In the genomic region with DNA sequence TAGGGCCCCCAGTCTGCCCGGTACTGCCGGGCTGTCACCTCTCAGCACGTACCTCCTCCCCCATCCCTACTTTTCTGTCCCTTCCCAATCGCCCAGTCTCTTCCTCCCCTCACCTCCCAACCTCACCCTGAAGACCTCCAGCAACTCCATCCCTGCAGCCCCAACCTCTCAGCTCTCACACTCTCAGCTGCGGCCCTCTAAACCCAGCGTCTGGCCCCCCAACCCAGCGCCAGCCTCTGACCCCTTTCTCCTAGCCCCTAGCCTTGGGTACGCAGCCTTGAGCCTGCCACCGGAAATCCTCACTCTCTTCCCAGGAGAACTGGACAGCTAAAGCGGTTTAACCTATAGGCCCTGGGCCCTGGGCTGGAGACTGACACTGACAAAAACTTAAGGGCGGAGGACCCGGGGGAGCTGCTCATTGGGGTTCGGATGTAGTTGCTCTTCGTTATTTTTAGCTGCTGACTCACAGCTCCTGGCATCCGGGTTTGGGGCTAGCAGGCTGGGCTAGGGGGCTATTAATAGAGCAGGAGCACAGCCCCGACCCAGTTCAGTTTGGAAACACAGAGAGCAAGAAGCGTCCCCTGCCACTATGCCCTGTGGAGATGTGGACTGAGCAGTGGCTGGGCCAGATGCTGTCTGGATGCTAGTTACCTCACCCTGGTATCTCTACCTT, we compare ENCODE assay signal across 8 cellular contexts. TPM values are rescaled to one million over a fixed set of nuclear protein-coding genes. Genes with fewer than 3 reads are reported as not detected.
A peak's percentile ranks its signal among the peaks of the same experiment; 100 is the strongest.
DNase-seq lines count a peak whose midpoint lies in the region; ATAC-seq and TF ChIP-seq lines count a peak whose summit lies in the region.

No MANE protein-coding gene starts in this region.

- intact Hi-C loops in activated CD4-positive, alpha-beta T cell treated with anti-CD3 and anti-CD28 coated beads, Interleukin-2, amount 10 ng/mL, durations not matched to agents 24 days and 14 days (cut with micrococcal nuclease), result loop anchor here (1.0 to 10.0 kb wide), 6 partner anchors 17 to 540 kb away; partner anchors contain the start of genes IGBP1 and KIF4A
- intact Hi-C loops in activated B cell treated with CpG ODN at 0.5 μM for 24 hours (cut with micrococcal nuclease) (loop anchor here (1.0 to 10.0 kb wide), 7 partner anchors 9 to 896 kb away; partner anchors contain the start of genes DLG3, IGBP1 and KIF4A), right cardiac atrium (cut with DNase I) (no loop called here)

- peaks cover 3% of the 10 kb centered on the region for H3K4me1 ChIP-seq in right cardiac atrium (ENCODE audit: control insufficient read depth, insufficient read depth, low read length)

- CTCF ChIA-PET in activated B cell treated with CpG ODN at 0.5 μM for 24 hours (lab: Charles Lee), result interaction anchor here (0.8 to 1.4 kb wide), 3 partner anchors 16 to 301 kb away, joined by 3 to 4 read pairs (median 3); partner anchors contain the start of gene IGBP1

- H3K9me3 Mint-ChIP-seq in activated CD4-positive, alpha-beta T cell treated with anti-CD3 and anti-CD28 coated beads, Interleukin-2, amount 10 ng/mL, durations not matched to agents 24 days and 14 days, result no peaks in the 10 kb centered on the region
- no peaks in the 10 kb centered on the region for H3K9me3 Mint-ChIP-seq in activated B cell treated with CpG ODN at 0.5 μM for 24 hours
- H3K9me3 Mint-ChIP-seq in stimulated activated memory B cell treated with anti-CD40 and anti-IgM and Interleukin-4, amounts not matched to agents 10 μg/mL and 1 μg/mL and 100 μg/mL, for 72 hours, result no peaks in the 10 kb centered on the region

- ATAC-seq in activated B cell treated with CpG ODN at 0.5 μM for 24 hours (ENCODE audit: low read depth) (no peak), right cardiac atrium (peak; percentile 28 to 50), HG02885 (IDR thresholded peaks at IDR 0.05; ENCODE audit: poor library complexity, unreplicated experiment) (no peak)
- ATAC-seq in stimulated activated memory B cell treated with anti-CD40 and anti-IgM and Interleukin-4, amounts not matched to agents 10 μg/mL and 1 μg/mL and 100 μg/mL, for 72 hours, result no peak

- peak overlapping the region; percentile 84 for H3K4me3 Mint-ChIP-seq in activated CD4-positive, alpha-beta T cell treated with anti-CD3 and anti-CD28 coated beads, Interleukin-2, amount 10 ng/mL, durations not matched to agents 24 days and 14 days
- H3K4me3 Mint-ChIP-seq in activated B cell treated with CpG ODN at 0.5 μM for 24 hours, result peak overlapping the region; percentile 89
- H3K4me3 Mint-ChIP-seq in stimulated activated memory B cell treated with anti-CD40 and anti-IgM and Interleukin-4, amounts not matched to agents 10 μg/mL and 1 μg/mL and 100 μg/mL, for 72 hours, result peak overlapping the region; percentile 89

- TF ChIP-seq CTCF in activated B cell treated with CpG ODN at 0.5 μM for 24 hours (IDR thresholded peaks at IDR 0.05), result no peak

- H3K36me3 Mint-ChIP-seq in activated CD4-positive, alpha-beta T cell treated with anti-CD3 and anti-CD28 coated beads, Interleukin-2, amount 10 ng/mL, durations not matched to agents 24 days and 14 days (ENCODE audit: low read depth), result no peaks in the 10 kb centered on the region
- peaks cover 3% of the 10 kb centered on the region for H3K36me3 Mint-ChIP-seq in activated B cell treated with CpG ODN at 0.5 μM for 24 hours (ENCODE audit: low read depth)
- H3K36me3 Mint-ChIP-seq in stimulated activated memory B cell treated with anti-CD40 and anti-IgM and Interleukin-4, amounts not matched to agents 10 μg/mL and 1 μg/mL and 100 μg/mL, for 72 hours, result no peaks in the 10 kb centered on the region

- peak overlapping the region; percentile 96 for H3K27ac ChIP-seq in right cardiac atrium (ENCODE audit: low read length)

- peaks cover 9% of the 10 kb centered on the region for H3K27me3 Mint-ChIP-seq in activated CD4-positive, alpha-beta T cell treated with anti-CD3 and anti-CD28 coated beads, Interleukin-2, amount 10 ng/mL, durations not matched to agents 24 days and 14 days
- H3K27me3 Mint-ChIP-seq in activated B cell treated with CpG ODN at 0.5 μM for 24 hours, result no peaks in the 10 kb centered on the region
- H3K27me3 Mint-ChIP-seq in stimulated activated memory B cell treated with anti-CD40 and anti-IgM and Interleukin-4, amounts not matched to agents 10 μg/mL and 1 μg/mL and 100 μg/mL, for 72 hours, result no peaks in the 10 kb centered on the region

- peak; percentile 62 for DNase-seq in activated CD4-positive, alpha-beta T cell treated with anti-CD3 and anti-CD28 coated beads, Interleukin-2, amount 10 ng/mL, durations not matched to agents 24 days and 14 days
- no peak for DNase-seq in activated CD4-positive, alpha-beta T cell treated with anti-CD3 and anti-CD28 coated beads, Interleukin-2, amount 50 U/mL, for 4 hours
- DNase-seq in activated B cell treated with CpG ODN at 0.5 μM for 24 hours (no peak), right cardiac atrium (peak; percentile 44 to 65 (median 62)), NCI-H446 treated with DMSO at 0.1 percent for 48 hours (lab: John Stamatoyannopoulos, UW) (no peak)
- no peak for DNase-seq in activated CD4-positive, alpha-beta T cell treated with anti-CD3 and anti-CD28 coated beads, Interleukin-2, amount 50 U/mL, for 48 hours

- 9% methylated on average over 17 of the region's 17 CpGs for WGBS in right cardiac atrium

- peaks cover 34% of the 10 kb centered on the region for H3K4me1 Mint-ChIP-seq in activated CD4-positive, alpha-beta T cell treated with anti-CD3 and anti-CD28 coated beads, Interleukin-2, amount 10 ng/mL, durations not matched to agents 24 days and 14 days
- peaks cover 14% of the 10 kb centered on the region for H3K4me1 Mint-ChIP-seq in activated B cell treated with CpG ODN at 0.5 μM for 24 hours
- peaks cover 19% of the 10 kb centered on the region for H3K4me1 Mint-ChIP-seq in stimulated activated memory B cell treated with anti-CD40 and anti-IgM and Interleukin-4, amounts not matched to agents 10 μg/mL and 1 μg/mL and 100 μg/mL, for 72 hours

- H3K4me3 ChIP-seq in right cardiac atrium (ENCODE audit: low read length), result peak overlapping the region; percentile 53

- POLR2A ChIA-PET in activated B cell treated with CpG ODN at 0.5 μM for 24 hours (lab: Charles Lee), result interaction anchor here (0.7 to 2.4 kb wide), 2 partner anchors 37 to 302 kb away, joined by 13 to 14 read pairs; partner anchors contain the start of gene IGBP1

- no peaks in the 10 kb centered on the region for H3K27me3 ChIP-seq in right cardiac atrium (ENCODE audit: control insufficient read depth, insufficient read depth)

- no peaks in the 10 kb centered on the region for H3K9me3 ChIP-seq in right cardiac atrium (ENCODE audit: control insufficient read depth, low read length)

- peak overlapping the region; percentile 71 for H3K27ac Mint-ChIP-seq in activated CD4-positive, alpha-beta T cell treated with anti-CD3 and anti-CD28 coated beads, Interleukin-2, amount 10 ng/mL, durations not matched to agents 24 days and 14 days
- H3K27ac Mint-ChIP-seq in activated B cell treated with CpG ODN at 0.5 μM for 24 hours, result peak overlapping the region; percentile 14
- peak overlapping the region; percentile 87 for H3K27ac Mint-ChIP-seq in stimulated activated memory B cell treated with anti-CD40 and anti-IgM and Interleukin-4, amounts not matched to agents 10 μg/mL and 1 μg/mL and 100 μg/mL, for 72 hours

RNA-seq across cellular contexts. Expression of gene DLG3, which starts 9.6 kb away (rescaled TPM):
- 31.9 and 41.1 TPM in 2 replicates for total RNA-seq in activated CD4-positive, alpha-beta T cell treated with anti-CD3 and anti-CD28 coated beads, Interleukin-2, amount 10 ng/mL, durations not matched to agents 24 days and 14 days
- total RNA-seq in activated B cell treated with CpG ODN at 0.5 μM for 24 hours, result 2.4 and 3.5 TPM in 2 replicates
- total RNA-seq in right cardiac atrium, result 10 to 100 TPM; 11.9 to 20.8 (median 15.7) TPM
- polyA plus RNA-seq in right cardiac atrium, result 7.3 TPM

RNA-seq across cellular contexts. Expression of gene GDPD2, which starts 11.9 kb away (rescaled TPM):
- total RNA-seq in activated CD4-positive, alpha-beta T cell treated with anti-CD3 and anti-CD28 coated beads, Interleukin-2, amount 10 ng/mL, durations not matched to agents 24 days and 14 days, result 0.12 and 0.19 TPM in 2 replicates
- total RNA-seq in activated B cell treated with CpG ODN at 0.5 μM for 24 hours, result not detected in 2 replicates
- not detected for total RNA-seq in right cardiac atrium
- polyA plus RNA-seq in right cardiac atrium, result not detected

Comparison
In these comparisons a context has a peak if more than half of its experiments do, and no peak if none do; other contexts are left out.
1. DNase-seq: peak in activated CD4-positive, alpha-beta T cell treated with anti-CD3 and anti-CD28 coated beads, Interleukin-2, amount 10 ng/mL, durations not matched to agents 24 days and 14 days (single experiment) and right cardiac atrium (3 of 3); none in activated CD4-positive, alpha-beta T cell treated with anti-CD3 and anti-CD28 coated beads, Interleukin-2, amount 50 U/mL, for 4 hours (0 of 2), activated B cell treated with CpG ODN at 0.5 μM for 24 hours (single experiment), activated CD4-positive, alpha-beta T cell treated with anti-CD3 and anti-CD28 coated beads, Interleukin-2, amount 50 U/mL, for 48 hours (0 of 2) and NCI-H446 treated with DMSO at 0.1 percent for 48 hours (single experiment).
2. H3K27ac Mint-ChIP-seq: peak in every context shown above with its lines; median percentile 87 in stimulated activated memory B cell treated with anti-CD40 and anti-IgM and Interleukin-4, amounts not matched to agents 10 μg/mL and 1 μg/mL and 100 μg/mL, for 72 hours; 71 in activated CD4-positive, alpha-beta T cell treated with anti-CD3 and anti-CD28 coated beads, Interleukin-2, amount 10 ng/mL, durations not matched to agents 24 days and 14 days; 14 in activated B cell treated with CpG ODN at 0.5 μM for 24 hours.
3. ATAC-seq: peak in right cardiac atrium (2 of 2); none in activated B cell treated with CpG ODN at 0.5 μM for 24 hours (single experiment), stimulated activated memory B cell treated with anti-CD40 and anti-IgM and Interleukin-4, amounts not matched to agents 10 μg/mL and 1 μg/mL and 100 μg/mL, for 72 hours (single experiment) and HG02885 (single experiment).
4. intact Hi-C loops: an anchor here in activated CD4-positive, alpha-beta T cell treated with anti-CD3 and anti-CD28 coated beads, Interleukin-2, amount 10 ng/mL, durations not matched to agents 24 days and 14 days (1.0 to 10.0 kb wide) and activated B cell treated with CpG ODN at 0.5 μM for 24 hours (1.0 to 10.0 kb wide); none called in right cardiac atrium.
5. Peak in every context shown above with its lines, with median percentiles within 50 percentile points of each other: H3K4me3 Mint-ChIP-seq.